ENCODE assay signal across 1 cellular context in genomic region chr12:125324861-125325260, GRCh38.
TF ChIP-seq lines count a peak whose summit lies in the region.

No MANE protein-coding gene starts in this region.

TF ChIP-seq in WTC11, 78 proteins besides CTCF, POLR2A, EP300 and RAD21 (continued from another document):
- TF ChIP-seq, protein P1, sequence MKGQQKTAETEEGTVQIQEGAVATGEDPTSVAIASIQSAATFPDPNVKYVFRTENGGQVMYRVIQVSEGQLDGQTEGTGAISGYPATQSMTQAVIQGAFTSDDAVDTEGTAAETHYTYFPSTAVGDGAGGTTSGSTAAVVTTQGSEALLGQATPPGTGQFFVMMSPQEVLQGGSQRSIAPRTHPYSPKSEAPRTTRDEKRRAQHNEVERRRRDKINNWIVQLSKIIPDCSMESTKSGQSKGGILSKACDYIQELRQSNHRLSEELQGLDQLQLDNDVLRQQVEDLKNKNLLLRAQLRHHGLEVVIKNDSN (CRISPR knock-in tag; IDR thresholded peaks at IDR 0.05): no peak
- TF ChIP-seq RELA (CRISPR knock-in tag; IDR thresholded peaks at IDR 0.05; ENCODE audit: borderline replicate concordance) (no peak), OVOL2 (CRISPR knock-in tag; IDR thresholded peaks at IDR 0.05; ENCODE audit: borderline replicate concordance) (no peak), STAT6 (CRISPR knock-in tag; conservative IDR thresholded peaks at IDR 0.05; ENCODE audit: low read depth) (no peak)
